20 cellular contexts compared by ENCODE assay signal in genomic region chr5:159465604-159466003, GRCh38.
DNase-seq lines count a peak whose midpoint lies in the region; ATAC-seq, FAIRE-seq and TF ChIP-seq lines count a peak whose summit lies in the region.
"Had no signal": no experiment of that assay in that cellular context is flagged by ENCODE, and none has a peak within 500 bp of the region (broad histone marks: within the 10 kb centered on the region; RNA-seq: fewer than 3 reads in every experiment).

No MANE protein-coding gene starts in this region.

- no peak overlapping the region for H2AFZ ChIP-seq in K562 (ENCODE audit: low read depth, low read length)

- no peaks in the 10 kb centered on the region for H4K20me1 ChIP-seq in K562 (replicated peaks; ENCODE audit: control insufficient read depth, insufficient read depth, low read length)

- no peak overlapping the region for H3K4me2 ChIP-seq in K562 (ENCODE audit: insufficient read depth, low read length)

- no peak for TF ChIP-seq CTCF in K562 (IDR thresholded peaks at IDR 0.05 in 2 of 3, conservative IDR thresholded peaks at IDR 0.05 in 1 of 3; ENCODE audit: insufficient read depth in 2 of 3, low read depth in 1 of 3, low read length in 3 of 3)
- no peak for TF ChIP-seq CTCF in lower lobe of right lung (IDR thresholded peaks at IDR 0.05)
- no peak for TF ChIP-seq CTCF in testis (IDR thresholded peaks at IDR 0.05)

- no peaks in the 10 kb centered on the region for H3K27me3 ChIP-seq in K562 (ENCODE audit: control insufficient read depth in 2 of 2, insufficient read depth in 2 of 2, low read length in 2 of 2)
- H3K27me3 ChIP-seq in lower lobe of right lung (ENCODE audit: low read depth) = no peaks in the 10 kb centered on the region
- H3K27me3 ChIP-seq in testis = no peaks in the 10 kb centered on the region

- DNase-seq in NCI-H69 (lab: John Stamatoyannopoulos, UW) (peak; percentile 19), K562 (ENCODE audit: extremely low read depth in 1 of 4, low spot score in 3 of 4) (no peak), lower lobe of right lung (no peak), testis (peak; percentile 18), left cardiac atrium (no peak)
- DNase-seq in stimulated activated naive CD4-positive, alpha-beta T cell (lab: John Stamatoyannopoulos, UW) = no peak
- DNase-seq: C1 segment of cervical spinal cord; Calu3; CD4-positive, alpha-beta memory T cell; COR-L47; DMS53; DMS79 treated with DMSO at 0.1 percent for 48 hours; GF-D8; GOT3; HFFc6 had no signal

- H3K36me3 ChIP-seq in K562 (ENCODE audit: control insufficient read depth, insufficient read depth, low read length) = no peaks in the 10 kb centered on the region
- no peaks in the 10 kb centered on the region for H3K36me3 ChIP-seq in lower lobe of right lung
- H3K36me3 ChIP-seq in testis (ENCODE audit: low read depth, missing control alignments) = no peaks in the 10 kb centered on the region
- H3K36me3 ChIP-seq: HAP-1 had no signal

- H3K27ac ChIP-seq in K562 (ENCODE audit: extremely low read depth, low read depth, low read length) = no peak overlapping the region
- no peak overlapping the region for H3K27ac ChIP-seq in lower lobe of right lung
- H3K27ac ChIP-seq in testis = no peak overlapping the region

- CTCF ChIA-PET in K562 (lab: Yijun Ruan, JAX; ENCODE audit: low intra/inter-chr PET ratio) = no interaction called here

- no peak for TF ChIP-seq EP300 in K562 (IDR thresholded peaks at IDR 0.05; ENCODE audit: low read length)

- H3K79me2 ChIP-seq in K562 (ENCODE audit: control insufficient read depth, insufficient read depth, low read length) = no peaks in the 10 kb centered on the region

- H3K4me3 ChIP-seq in K562 (no peak overlapping the region), lower lobe of right lung (no peak overlapping the region), testis (no peak overlapping the region)
- H3K4me3 ChIP-seq: HAP-1 had no signal

- in situ Hi-C loops in K562 (cut with MboI) = no loop called here

- no peak for ATAC-seq in K562
- peak; percentile 52 to 54 for ATAC-seq in lower lobe of right lung
- no peak for ATAC-seq in left cardiac atrium
- ATAC-seq in HG03442 (IDR thresholded peaks at IDR 0.05; ENCODE audit: unreplicated experiment) = no peak

- H3K9ac ChIP-seq in K562 (ENCODE audit: insufficient read depth in 1 of 2, low read depth in 2 of 2, low read length in 2 of 2) = no peak overlapping the region

- FAIRE-seq in K562 (lab: Jason Lieb, UNC) = no peak
- FAIRE-seq: GM12891, GM18507, H54 had no signal

- no peaks in the 10 kb centered on the region for H3K4me1 ChIP-seq in K562 (replicated peaks in 1 of 2; ENCODE audit: control insufficient read depth in 2 of 2, insufficient read depth in 2 of 2, low read length in 2 of 2)
- H3K4me1 ChIP-seq in lower lobe of right lung = peaks cover 4% of the 10 kb centered on the region
- no peaks in the 10 kb centered on the region for H3K4me1 ChIP-seq in testis
- H3K4me1 ChIP-seq: HAP-1 had no signal

- no peak for TF ChIP-seq RAD21 in K562 (CRISPR knock-in tag; conservative IDR thresholded peaks at IDR 0.05 in 1 of 2, IDR thresholded peaks at IDR 0.05 in 1 of 2)

- TF ChIP-seq POLR2A in K562 (conservative IDR thresholded peaks at IDR 0.05) = no peak
- TF ChIP-seq POLR2A in testis (IDR thresholded peaks at IDR 0.05) = no peak

- no peaks in the 10 kb centered on the region for H3K9me1 ChIP-seq in K562 (ENCODE audit: control insufficient read depth, insufficient read depth, low read length)

- no TSS peak for BruUV-seq in K562 (replicated peaks; lab: Mats Ljungman, UMichigan)

- intact Hi-C loops in K562 (cut with micrococcal nuclease) (no loop called here), lower lobe of right lung (cut with DNase I) (no loop called here), testis (cut with DNase I; ENCODE audit: low total_unique reads) (no loop called here), left cardiac atrium (cut with DNase I) (no loop called here)

- WGBS in K562 (ENCODE audit: insufficient coverage, low coverage, missing lambda C conversion rate) = 0% methylated on average over 3 of the region's 3 CpGs
- 81 to 87% methylated on average over 3 of the region's 3 CpGs for WGBS in testis, 2 donors

- POLR2A ChIA-PET in K562 (lab: Yijun Ruan, JAX) = interaction anchor here (0.6 kb wide), 1 partner anchor 680 kb away, joined by 3 read pairs; no protein-coding TSS in a partner anchor

- H3K9me3 ChIP-seq in K562 (replicated peaks; ENCODE audit: control insufficient read depth, insufficient read depth, low read depth, low read length) (no peaks in the 10 kb centered on the region), lower lobe of right lung (no peaks in the 10 kb centered on the region), testis (no peaks in the 10 kb centered on the region)
- H3K9me3 ChIP-seq: HAP-1 had no signal

TF ChIP-seq in K562, 482 proteins besides CTCF, POLR2A, EP300 and RAD21:
- TF ChIP-seq NFYB (IDR thresholded peaks at IDR 0.05; ENCODE audit: extremely low read depth, insufficient read length) (peak; percentile 22), ZNF318 (IDR thresholded peaks at IDR 0.05; ENCODE audit: borderline replicate concordance in 1 of 2, low read depth in 1 of 2) (no peak)

Comparison
In these comparisons a context has a peak if more than half of its experiments do, and no peak if none do; other contexts are left out.
1. DNase-seq: peak in NCI-H69 (single experiment) and testis (single experiment); none in K562 (0 of 4), lower lobe of right lung (single experiment), stimulated activated naive CD4-positive, alpha-beta T cell (0 of 6) and left cardiac atrium (single experiment).
2. ATAC-seq: peak in lower lobe of right lung (2 of 2); none in K562 (single experiment), left cardiac atrium (0 of 2) and HG03442 (single experiment).